Comparison of ENCODE assay signal across 1 cellular context in genomic region chr11:65833297-65834030, GRCh38.
TF ChIP-seq lines count a peak whose summit lies in the region.

TSS of gene SNX32 (plus strand) at chr11:65833963. CDS start at chr11:65834066, 103 bp downstream.

TF ChIP-seq in WTC11, 78 proteins besides CTCF, POLR2A, EP300 and RAD21 (continued from another document):
- TF ChIP-seq CREM (CRISPR knock-in tag; IDR thresholded peaks at IDR 0.05) (peak; percentile 76; the same call in 1 of the 2 replicates), FOXP1 (CRISPR knock-in tag; IDR thresholded peaks at IDR 0.05; ENCODE audit: borderline replicate concordance) (peak; percentile 93; the same call in 1 of the 2 replicates), ZNF138 (CRISPR knock-in tag; conservative IDR thresholded peaks at IDR 0.05) (peak; percentile 55; the same call in 1 of the 2 replicates), USF1 (CRISPR knock-in tag; IDR thresholded peaks at IDR 0.05) (peak; percentile 93), EMX1 (CRISPR knock-in tag; IDR thresholded peaks at IDR 0.05) (no peak), NFYB (CRISPR knock-in tag; conservative IDR thresholded peaks at IDR 0.05; ENCODE audit: low read depth) (peak; percentile 99), IRF1 (CRISPR knock-in tag; IDR thresholded peaks at IDR 0.05) (peak; percentile 84), ZNF416 (CRISPR knock-in tag; IDR thresholded peaks at IDR 0.05) (no peak), AFF4 (CRISPR knock-in tag; IDR thresholded peaks at IDR 0.05; ENCODE audit: borderline replicate concordance) (no peak), E2F5 (CRISPR knock-in tag; IDR thresholded peaks at IDR 0.05) (peak; percentile 47; the same call in 1 of the 2 replicates), NR3C1 (CRISPR knock-in tag; conservative IDR thresholded peaks at IDR 0.05; ENCODE audit: low read depth) (0 out of 2 replicates have a peak, but pooled peaks have one; percentile 87), MAX (CRISPR knock-in tag; IDR thresholded peaks at IDR 0.05) (peak; percentile 99), SP1 (CRISPR knock-in tag; conservative IDR thresholded peaks at IDR 0.05) (peak; percentile 99), ZNF232 (CRISPR knock-in tag; IDR thresholded peaks at IDR 0.05) (peak; percentile 68; the same call in 1 of the 2 replicates), ZBTB21 (CRISPR knock-in tag; IDR thresholded peaks at IDR 0.05; ENCODE audit: borderline replicate concordance) (peak; percentile 72), RORB (CRISPR knock-in tag; IDR thresholded peaks at IDR 0.05) (no peak), ZNF121 (CRISPR knock-in tag; IDR thresholded peaks at IDR 0.05) (no peak), USF2 (CRISPR knock-in tag; IDR thresholded peaks at IDR 0.05) (peak; percentile 92)
TF ChIP-seq in WTC11: peak in this region for 24.
